ENCODE assay signal across 21 cellular contexts in genomic region chr3:65348596-65348995, GRCh38.
A peak's percentile ranks its signal among the peaks of the same experiment; 100 is the strongest.
DNase-seq lines count a peak whose midpoint lies in the region; ATAC-seq, FAIRE-seq and TF ChIP-seq lines count a peak whose summit lies in the region.
"Had no signal": no experiment of that assay in that cellular context is flagged by ENCODE, and none has a peak within 500 bp of the region (broad histone marks: within the 10 kb centered on the region; RNA-seq: fewer than 3 reads in every experiment).

No MANE protein-coding gene starts in this region.

- ATAC-seq in HepG2 = peak; percentile 30; the same call in 1 of the 3 replicates
- no peak for ATAC-seq in right lobe of liver
- ATAC-seq: activated CD4-positive, CD25-positive, alpha-beta regulatory T cell treated with anti-CD3 and anti-CD28 coated beads, Interleukin-2, amount 50 U/mL, for 24 hours; CD8-positive, alpha-beta T cell; stimulated activated effector memory CD8-positive, alpha-beta T cell treated with anti-CD3 and anti-CD28 coated beads, Interleukin-12 subunit alpha, Interleukin-12 subunit beta, amount 100 ng/mL, for 72 hours had no signal

- H3K27ac ChIP-seq in HepG2 (ENCODE audit: extremely low read length, insufficient read depth, low read length) (no peak overlapping the region), right lobe of liver (no peak overlapping the region)
- H3K27ac ChIP-seq: 22Rv1, thyroid gland had no signal

- intact Hi-C loops in HepG2 (cut with micrococcal nuclease; ENCODE audit: unreplicated experiment) = loop anchor here (10.0 kb wide), 1 partner anchor 406 kb away; no protein-coding TSS in a partner anchor
- intact Hi-C loops in right lobe of liver (cut with DNase I) = no loop called here

- H4K20me1 ChIP-seq in HepG2 (ENCODE audit: insufficient read depth, low read length) = no peaks in the 10 kb centered on the region

- H3K4me2 ChIP-seq in HepG2 (ENCODE audit: low read depth, low read length) = no peak overlapping the region

- in situ Hi-C loops in HepG2 (cut with HindIII; ENCODE audit: extremely low pct_ligation_motif_present, low pct_unique_long_range_greater_than_20kb) = loop anchor here (10.0 kb wide), 1 partner anchor 386 kb away; no protein-coding TSS in a partner anchor

- no peaks in the 10 kb centered on the region for H3K79me2 ChIP-seq in HepG2 (ENCODE audit: insufficient read depth, low read length)

- no TSS peak for BruUV-seq in HepG2 (replicated peaks; lab: Mats Ljungman, UMichigan)

- no peak for TF ChIP-seq EP300 in HepG2 (IDR thresholded peaks at IDR 0.05; ENCODE audit: low read depth in 2 of 2, low read length in 2 of 2)
- no peak for TF ChIP-seq EP300 in HepG2 (CRISPR knock-in tag; IDR thresholded peaks at IDR 0.05; ENCODE audit: borderline replicate concordance)

- H2AFZ ChIP-seq in HepG2 (ENCODE audit: low read length) = no peak overlapping the region

- H3K4me3 ChIP-seq in HepG2 (replicated peaks in 1 of 3; ENCODE audit: insufficient read depth in 1 of 3, low read depth in 2 of 3, low read length in 3 of 3) (no peak overlapping the region), right lobe of liver (no peak overlapping the region), fibroblast of the aortic adventitia (ENCODE audit: low read depth, low read length) (no peak overlapping the region)
- H3K4me3 ChIP-seq: thyroid gland had no signal

- no peak for FAIRE-seq in HepG2 (lab: Jason Lieb, UNC)

- TF ChIP-seq CTCF in HepG2 (CRISPR knock-in tag; IDR thresholded peaks at IDR 0.05) = no peak
- TF ChIP-seq CTCF in right lobe of liver (IDR thresholded peaks at IDR 0.05) = no peak
- TF ChIP-seq CTCF in fibroblast of the aortic adventitia (IDR thresholded peaks at IDR 0.05; ENCODE audit: insufficient read depth, low read length) = no peak

- TF ChIP-seq RAD21 in HepG2 (CRISPR knock-in tag; IDR thresholded peaks at IDR 0.05) = no peak

- H3K9ac ChIP-seq in HepG2 (ENCODE audit: insufficient read depth, low read depth, low read length) = no peak overlapping the region

- POLR2A ChIA-PET in HepG2 (lab: Yijun Ruan, JAX) = no interaction called here

- H3K36me3 ChIP-seq in HepG2 (replicated peaks in 1 of 2; ENCODE audit: control insufficient read depth in 1 of 2, insufficient read depth in 2 of 2, low read length in 2 of 2) = no peaks in the 10 kb centered on the region
- H3K36me3 ChIP-seq in right lobe of liver = no peaks in the 10 kb centered on the region
- H3K36me3 ChIP-seq: thyroid gland had no signal

- no peak for TF ChIP-seq POLR2A in HepG2 (IDR thresholded peaks at IDR 0.05; ENCODE audit: insufficient read depth in 1 of 2, low read depth in 2 of 2, low read length in 2 of 2)
- TF ChIP-seq POLR2A in right lobe of liver (IDR thresholded peaks at IDR 0.05) = no peak

- H3K9me3 ChIP-seq in HepG2 (ENCODE audit: low read length) (no peaks in the 10 kb centered on the region), right lobe of liver (no peaks in the 10 kb centered on the region)
- H3K9me3 ChIP-seq: thyroid gland had no signal

- 41% methylated on average over 3 of the region's 3 CpGs for WGBS in HepG2 (ENCODE audit: low lambda C conversion rate)
- WGBS in right lobe of liver (ENCODE audit: insufficient coverage, low coverage, low lambda C conversion rate, missing lambda C conversion rate) = 51% methylated on average over 2 of the region's 3 CpGs

- H3K27me3 ChIP-seq in HepG2 (ENCODE audit: control insufficient read depth in 1 of 2, insufficient read depth in 2 of 2, low read length in 2 of 2) (no peaks in the 10 kb centered on the region), right lobe of liver (no peaks in the 10 kb centered on the region)
- H3K27me3 ChIP-seq: thyroid gland had no signal

- DNase-seq in HepG2 (ENCODE audit: low spot score) = no peak
- DNase-seq in right lobe of liver = no peak
- DNase-seq in amniotic epithelial cell (ENCODE audit: low read depth) = peak; percentile 88
- DNase-seq in fibroblast of the aortic adventitia (ENCODE audit: low read depth) = peak; percentile 5
- DNase-seq in NK-92 treated with Interleukin-12 subunit alpha and Interleukin-12 subunit beta, amount 100 ng/mL, for 24 hours (lab: John Stamatoyannopoulos, UW) = no peak
- DNase-seq in NCI-H1105 (lab: John Stamatoyannopoulos, UW) = no peak
- no peak for DNase-seq in activated effector memory CD4-positive, alpha-beta T cell treated with Interleukin-2 at 50 U/mL for 16 hours
- DNase-seq in NCI-H774 (lab: John Stamatoyannopoulos, UW) = no peak
- DNase-seq: activated CD8-positive, alpha-beta memory T cell treated with anti-CD3 and anti-CD28 coated beads for 24 hours; CD8-positive, alpha-beta T cell; central memory CD4-positive, alpha-beta T cell; DMS79; effector memory CD4-positive, alpha-beta T cell; foreskin melanocyte; KG1; NCI-H1092 treated with DMSO at 0.1 percent for 48 hours; NCI-H510A treated with DMSO at 0.1 percent for 48 hours had no signal

- CTCF ChIA-PET in HepG2 (lab: Yijun Ruan, JAX; ENCODE audit: low intra/inter-chr PET ratio, low total read pairs) = no interaction called here

- H3K4me1 ChIP-seq in HepG2 (ENCODE audit: insufficient read depth, low read length) (peaks cover 31% of the 10 kb centered on the region), right lobe of liver (no peaks in the 10 kb centered on the region)

TF ChIP-seq in HepG2, 621 proteins besides CTCF, POLR2A, EP300 and RAD21:
- TF ChIP-seq KDM5B (CRISPR knock-in tag; IDR thresholded peaks at IDR 0.05; ENCODE audit: borderline replicate concordance) = no peak
- TF ChIP-seq ZSCAN25 (CRISPR knock-in tag; IDR thresholded peaks at IDR 0.05) = no peak

Comparison
In these comparisons a context has a peak if more than half of its experiments do, and no peak if none do; other contexts are left out.
1. DNase-seq: peak in amniotic epithelial cell (single experiment) and fibroblast of the aortic adventitia (single experiment); none in HepG2 (single experiment), right lobe of liver (0 of 3), NK-92 treated with Interleukin-12 subunit alpha and Interleukin-12 subunit beta, amount 100 ng/mL, for 24 hours (single experiment), NCI-H1105 (single experiment), activated effector memory CD4-positive, alpha-beta T cell treated with Interleukin-2 at 50 U/mL for 16 hours (single experiment) and NCI-H774 (single experiment).